ENCODE assay signal across 17 cellular contexts in genomic region chr2:35794766-35795448, GRCh38.
"Had no signal": no experiment of that assay in that cellular context is flagged by ENCODE, and none has a peak within 500 bp of the region (broad histone marks: within the 10 kb centered on the region; RNA-seq: fewer than 3 reads in every experiment).

No MANE protein-coding gene starts in this region.

- H3K9me3 ChIP-seq: esophagus muscularis mucosa, gastroesophageal sphincter, mucosa of descending colon, ovary had no signal

- H3K36me3 ChIP-seq: esophagus muscularis mucosa, gastroesophageal sphincter, ovary had no signal

- DNase-seq: effector CD4-positive, alpha-beta T cell; endodermal cell; glutamatergic neuron; kidney glomerular epithelial cell; mucosa of descending colon; naive thymus-derived CD8-positive, alpha-beta T cell; nucleus accumbens; ovary; right cardiac atrium; stimulated activated CD4-positive, alpha-beta T cell treated with anti-CD3 and anti-CD28 coated beads, Interleukin-2, amount 100 ng/mL, for 48 hours; stimulated activated naive CD4-positive, alpha-beta T cell treated with Interleukin-2 at 50 U/mL for 16 hours; trophoblast cell had no signal

- H3K4me1 Mint-ChIP-seq: naive thymus-derived CD8-positive, alpha-beta T cell had no signal

- H3K4me1 ChIP-seq: esophagus muscularis mucosa, gastroesophageal sphincter had no signal

- H3K36me3 Mint-ChIP-seq: naive thymus-derived CD8-positive, alpha-beta T cell had no signal

- H3K27me3 ChIP-seq: esophagus muscularis mucosa, gastroesophageal sphincter, ovary had no signal

- H3K27ac ChIP-seq: coronary artery, esophagus muscularis mucosa, gastroesophageal sphincter, ovary had no signal

- H3K27ac Mint-ChIP-seq: endodermal cell; naive thymus-derived CD8-positive, alpha-beta T cell had no signal

- H3K4me3 Mint-ChIP-seq: endodermal cell; naive thymus-derived CD8-positive, alpha-beta T cell; neural crest cell had no signal

- H3K4me3 ChIP-seq: coronary artery, esophagus muscularis mucosa, gastroesophageal sphincter, mucosa of descending colon, ovary, smooth muscle cell had no signal
